13 cellular contexts compared by ENCODE assay signal in genomic region chr1:153526132-153526543, GRCh38. TPM values are rescaled to one million over a fixed set of nuclear protein-coding genes. Genes with fewer than 3 reads are reported as not detected.
DNase-seq lines count a peak whose midpoint lies in the region; TF ChIP-seq lines count a peak whose summit lies in the region.
"Had no signal": no experiment of that assay in that cellular context is flagged by ENCODE, and none has a peak within 500 bp of the region (broad histone marks: within the 10 kb centered on the region; RNA-seq: fewer than 3 reads in every experiment).

No MANE protein-coding gene starts in this region.

- peaks cover 10% of the 10 kb centered on the region for H3K4me1 Mint-ChIP-seq in activated T-helper 2 cell treated with anti-CD3 and anti-CD28 coated beads, Interferon-gamma antibody, Interleukin-2, Interleukin-4, amounts not matched to agents 10 μg/mL and 5 μg/mL and 100 μg/mL, durations not matched to agents 14 hours and 24 hours and 36 hours (ENCODE audit: low read depth)

- H3K4me3 Mint-ChIP-seq in activated T-helper 2 cell treated with anti-CD3 and anti-CD28 coated beads, Interferon-gamma antibody, Interleukin-2, Interleukin-4, amounts not matched to agents 10 μg/mL and 5 μg/mL and 100 μg/mL, durations not matched to agents 14 hours and 24 hours and 36 hours (ENCODE audit: low read depth), result no peak overlapping the region
- H3K4me3 Mint-ChIP-seq: activated CD8-positive, alpha-beta T cell treated with anti-CD3 and anti-CD28 coated beads for 36 hours had no signal

- H3K4me1 ChIP-seq in sigmoid colon, result peaks cover 0 to 28% (median 14%) of the 10 kb centered on the region in 4 donors

- H3K9me3 Mint-ChIP-seq in activated T-helper 2 cell treated with anti-CD3 and anti-CD28 coated beads, Interferon-gamma antibody, Interleukin-2, Interleukin-4, amounts not matched to agents 10 μg/mL and 5 μg/mL and 100 μg/mL, durations not matched to agents 14 hours and 24 hours and 36 hours, result no peaks in the 10 kb centered on the region
- H3K9me3 Mint-ChIP-seq: activated CD8-positive, alpha-beta T cell treated with anti-CD3 and anti-CD28 coated beads for 36 hours had no signal

- no peaks in the 10 kb centered on the region for H3K27me3 ChIP-seq in sigmoid colon
- H3K27me3 ChIP-seq: heart right ventricle, transverse colon had no signal

- H3K27ac ChIP-seq in sigmoid colon, result peak overlapping the region in 1 of 4 donors; percentile 63
- H3K27ac ChIP-seq: transverse colon had no signal

- intact Hi-C loops in sigmoid colon (cut with DNase I), result no loop called here
- intact Hi-C loops in activated T-helper 2 cell treated with anti-CD3 and anti-CD28 coated beads, Interferon-gamma antibody, Interleukin-2, Interleukin-4, amounts not matched to agents 10 μg/mL and 5 μg/mL and 100 μg/mL, durations not matched to agents 14 hours and 24 hours and 36 hours (cut with micrococcal nuclease), result no loop called here

- WGBS in sigmoid colon, 2 donors, result 54 to 62% methylated on average over 8 of the region's 8 CpGs

- no peak for TF ChIP-seq EP300 in sigmoid colon (IDR thresholded peaks at IDR 0.05)

- H3K27ac Mint-ChIP-seq in activated T-helper 2 cell treated with anti-CD3 and anti-CD28 coated beads, Interferon-gamma antibody, Interleukin-2, Interleukin-4, amounts not matched to agents 10 μg/mL and 5 μg/mL and 100 μg/mL, durations not matched to agents 14 hours and 24 hours and 36 hours, result no peak overlapping the region
- H3K27ac Mint-ChIP-seq: activated CD8-positive, alpha-beta T cell treated with anti-CD3 and anti-CD28 coated beads for 36 hours had no signal

- no peaks in the 10 kb centered on the region for H3K27me3 Mint-ChIP-seq in activated T-helper 2 cell treated with anti-CD3 and anti-CD28 coated beads, Interferon-gamma antibody, Interleukin-2, Interleukin-4, amounts not matched to agents 10 μg/mL and 5 μg/mL and 100 μg/mL, durations not matched to agents 14 hours and 24 hours and 36 hours (ENCODE audit: low read depth)
- H3K27me3 Mint-ChIP-seq: activated CD8-positive, alpha-beta T cell treated with anti-CD3 and anti-CD28 coated beads for 36 hours had no signal

- no peaks in the 10 kb centered on the region for H3K36me3 ChIP-seq in sigmoid colon
- H3K36me3 ChIP-seq: heart right ventricle, transverse colon had no signal

- no peaks in the 10 kb centered on the region for H3K36me3 Mint-ChIP-seq in activated T-helper 2 cell treated with anti-CD3 and anti-CD28 coated beads, Interferon-gamma antibody, Interleukin-2, Interleukin-4, amounts not matched to agents 10 μg/mL and 5 μg/mL and 100 μg/mL, durations not matched to agents 14 hours and 24 hours and 36 hours (ENCODE audit: low read depth)

- H3K4me3 ChIP-seq in sigmoid colon, result no peak overlapping the region
- H3K4me3 ChIP-seq: heart right ventricle, transverse colon had no signal

- TF ChIP-seq POLR2A in sigmoid colon (IDR thresholded peaks at IDR 0.05), result no peak

- CTCF ChIA-PET in HEK293T (lab: Yijun Ruan, JAX), result interaction anchor here (0.5 to 2.8 kb wide), 3 partner anchors 101 to 1893 kb away, joined by 3 to 11 read pairs (median 4); partner anchors contain the start of gene S100A13

- POLR2A ChIA-PET in HEK293T (lab: Yijun Ruan, JAX), result interaction anchor here (1.9 kb wide), 1 partner anchor 108 kb away, joined by 6 read pairs; the partner anchor contains the start of gene CHTOP

- DNase-seq in HT-29 (ENCODE audit: low spot score) (peak; percentile 61), NCI-H69 (lab: John Stamatoyannopoulos, UW) (peak; percentile 95), dermis microvascular lymphatic vessel endothelial cell (ENCODE audit: low read depth in 2 of 2) (peak; percentile 58 to 64), sigmoid colon (peak; percentile 40), HEK293T (ENCODE audit: extremely low spot score) (no peak), DMS53 (lab: John Stamatoyannopoulos, UW) (no peak), DMS114 treated with DMSO at 0.1 percent for 48 hours (lab: John Stamatoyannopoulos, UW; ENCODE audit: unreplicated experiment) (no peak)
- DNase-seq in activated T-helper 2 cell treated with anti-CD3 and anti-CD28 coated beads, Interferon-gamma antibody, Interleukin-2, Interleukin-4, amounts not matched to agents 10 μg/mL and 5 μg/mL and 100 μg/mL, durations not matched to agents 14 hours and 24 hours and 36 hours (ENCODE audit: low spot score), result no peak
- DNase-seq: activated CD8-positive, alpha-beta T cell treated with anti-CD3 and anti-CD28 coated beads for 36 hours; activated naive CD4-positive, alpha-beta T cell treated with anti-CD3 and anti-CD28 coated beads, Interleukin-2, amount 50 U/mL, for 16 hours; heart right ventricle; retina; transverse colon had no signal

- no peaks in the 10 kb centered on the region for H3K9me3 ChIP-seq in sigmoid colon
- H3K9me3 ChIP-seq: heart right ventricle, transverse colon had no signal

- no peak for TF ChIP-seq CTCF in sigmoid colon (IDR thresholded peaks at IDR 0.05)

TF ChIP-seq in HEK293T, 16 proteins besides CTCF, POLR2A, EP300 and RAD21:
- TF ChIP-seq TARDBP (IDR thresholded peaks at IDR 0.05) (no peak), ZNF384 (IDR thresholded peaks at IDR 0.05) (no peak), ARNT (IDR thresholded peaks at IDR 0.05) (no peak), CTBP1 (IDR thresholded peaks at IDR 0.05; ENCODE audit: borderline replicate concordance) (no peak), FOXK2 (IDR thresholded peaks at IDR 0.05) (no peak), FOXA1 (IDR thresholded peaks at IDR 0.05) (no peak), HDGF (IDR thresholded peaks at IDR 0.05; ENCODE audit: borderline replicate concordance) (no peak), NFRKB (IDR thresholded peaks at IDR 0.05) (no peak)

RNA-seq across cellular contexts. Expression of gene S100A6, which starts 9.7 kb away (rescaled TPM):
- 2,272 and 2,428 TPM in 2 replicates for total RNA-seq in HT-29 (2014; rRNA removed; shearing (Covaris generic))
- total RNA-seq in dermis microvascular lymphatic vessel endothelial cell (377 and 1,309 TPM in 2 replicates), sigmoid colon (1,000 to 10,000 TPM in 1 of 4 donors, 100 to 1,000 TPM in 3; 445 to 1,159 (median 590) TPM)
- 1,000 to 10,000 TPM; 4,079 to 7,223 (median 4,178) TPM for polyA plus RNA-seq in sigmoid colon
- 209 and 229 TPM in 2 replicates for total RNA-seq in activated T-helper 2 cell treated with anti-CD3 and anti-CD28 coated beads, Interferon-gamma antibody, Interleukin-2, Interleukin-4, amounts not matched to agents 10 μg/mL and 5 μg/mL and 100 μg/mL, durations not matched to agents 14 hours and 24 hours and 36 hours

RNA-seq across cellular contexts. Expression of gene S100A5, which starts 14.6 kb away (rescaled TPM):
- 4.0 and 9.8 TPM in 2 replicates for total RNA-seq in HT-29 (2014; rRNA removed; shearing (Covaris generic))
- total RNA-seq in dermis microvascular lymphatic vessel endothelial cell, result not detected in 2 replicates
- not detected for total RNA-seq in sigmoid colon
- polyA plus RNA-seq in sigmoid colon, result not detected
- total RNA-seq in activated T-helper 2 cell treated with anti-CD3 and anti-CD28 coated beads, Interferon-gamma antibody, Interleukin-2, Interleukin-4, amounts not matched to agents 10 μg/mL and 5 μg/mL and 100 μg/mL, durations not matched to agents 14 hours and 24 hours and 36 hours, result 1.8 and 2.4 TPM in 2 replicates
- total RNA-seq: heart right ventricle, transverse colon had no signal
- polyA plus RNA-seq: heart right ventricle had no signal

RNA-seq across cellular contexts. Expression of gene S100A4, which starts 19.5 kb away (rescaled TPM):
- total RNA-seq in HT-29 (2014; rRNA removed; shearing (Covaris generic)), result 694 and 702 TPM in 2 replicates
- total RNA-seq in dermis microvascular lymphatic vessel endothelial cell, result 2.0 and 35.9 TPM in 2 replicates
- total RNA-seq in sigmoid colon, result 100 to 1,000 TPM; 189 to 486 (median 288) TPM
- 100 to 1,000 TPM; 304 to 499 (median 336) TPM for polyA plus RNA-seq in sigmoid colon
- 175 and 181 TPM in 2 replicates for total RNA-seq in activated T-helper 2 cell treated with anti-CD3 and anti-CD28 coated beads, Interferon-gamma antibody, Interleukin-2, Interleukin-4, amounts not matched to agents 10 μg/mL and 5 μg/mL and 100 μg/mL, durations not matched to agents 14 hours and 24 hours and 36 hours

RNA-seq across cellular contexts. Expression of gene S100A3, which starts 22.9 kb away (rescaled TPM):
- 2.6 and 4.9 TPM in 2 replicates for total RNA-seq in HT-29 (2014; rRNA removed; shearing (Covaris generic))
- total RNA-seq in dermis microvascular lymphatic vessel endothelial cell (0.38 and 2.3 TPM in 2 replicates), sigmoid colon (1 to 10 TPM; 1.1 to 4.3 (median 2.2) TPM)
- polyA plus RNA-seq in sigmoid colon, result 1 to 10 TPM; 1.4 to 3.9 (median 3.6) TPM
- total RNA-seq in activated T-helper 2 cell treated with anti-CD3 and anti-CD28 coated beads, Interferon-gamma antibody, Interleukin-2, Interleukin-4, amounts not matched to agents 10 μg/mL and 5 μg/mL and 100 μg/mL, durations not matched to agents 14 hours and 24 hours and 36 hours, result not detected in 2 replicates
- total RNA-seq: activated CD8-positive, alpha-beta T cell treated with anti-CD3 and anti-CD28 coated beads for 36 hours had no signal

RNA-seq across cellular contexts. Expression of gene S100A2, which starts 39.5 kb away (rescaled TPM):
- 17.9 and 26.4 TPM in 2 replicates for total RNA-seq in HT-29 (2014; rRNA removed; shearing (Covaris generic))
- total RNA-seq in dermis microvascular lymphatic vessel endothelial cell, result 0.76 and 2.2 TPM in 2 replicates
- total RNA-seq in sigmoid colon, result 1 to 10 TPM in 1 of 4 donors, under 1 TPM in 1, not detected in 2; 0.68 to 1.8 TPM
- 10 to 100 TPM in 1 of 3 donors, 1 to 10 TPM in 2; 1.8 to 16.2 (median 2.3) TPM for polyA plus RNA-seq in sigmoid colon
- total RNA-seq in activated T-helper 2 cell treated with anti-CD3 and anti-CD28 coated beads, Interferon-gamma antibody, Interleukin-2, Interleukin-4, amounts not matched to agents 10 μg/mL and 5 μg/mL and 100 μg/mL, durations not matched to agents 14 hours and 24 hours and 36 hours, result 0.44 and 0.75 TPM in 2 replicates

Comparison
In these comparisons a context has a peak if more than half of its experiments do, and no peak if none do; other contexts are left out.
1. DNase-seq: peak in HT-29 (single experiment), NCI-H69 (single experiment), dermis microvascular lymphatic vessel endothelial cell (2 of 2) and sigmoid colon (single experiment); none in HEK293T (single experiment), DMS53 (single experiment), DMS114 treated with DMSO at 0.1 percent for 48 hours (single experiment) and activated T-helper 2 cell treated with anti-CD3 and anti-CD28 coated beads, Interferon-gamma antibody, Interleukin-2, Interleukin-4, amounts not matched to agents 10 μg/mL and 5 μg/mL and 100 μg/mL, durations not matched to agents 14 hours and 24 hours and 36 hours (single experiment).